Comparison of ENCODE assay signal across 21 cellular contexts in genomic region chr1:175881571-175881970, GRCh38.
A peak's percentile ranks its signal among the peaks of the same experiment; 100 is the strongest.
DNase-seq lines count a peak whose midpoint lies in the region; ATAC-seq, FAIRE-seq and TF ChIP-seq lines count a peak whose summit lies in the region.
"Had no signal": no experiment of that assay in that cellular context is flagged by ENCODE, and none has a peak within 500 bp of the region (broad histone marks: within the 10 kb centered on the region; RNA-seq: fewer than 3 reads in every experiment).

No MANE protein-coding gene starts in this region.

- no peaks in the 10 kb centered on the region for H3K36me3 ChIP-seq in BLaER1
- no peaks in the 10 kb centered on the region for H3K36me3 ChIP-seq in IMR-90 (ENCODE audit: control insufficient read depth, insufficient read depth, low read length)
- no peaks in the 10 kb centered on the region for H3K36me3 ChIP-seq in K562 (ENCODE audit: control insufficient read depth, insufficient read depth, low read length)
- H3K36me3 ChIP-seq: BE2C, Peyer's patch had no signal

- dilution Hi-C loops in IMR-90 (cut with HindIII; ENCODE audit: low sequenced_read_pairs, unreplicated experiment) = no loop called here

- ATAC-seq in IMR-90 (ENCODE audit: low read depth) = no peak
- ATAC-seq in K562 = 0 out of 3 replicates have a peak, but pooled peaks have one; percentile 18
- ATAC-seq in GM21390 (IDR thresholded peaks at IDR 0.05; ENCODE audit: unreplicated experiment) = no peak
- ATAC-seq: CD8-positive, alpha-beta T cell; Right ventricle myocardium inferior; T-cell had no signal

- H2AK9ac ChIP-seq in IMR-90 (replicated peaks; ENCODE audit: low read depth, low read length, poor library complexity) = no peak overlapping the region

- no peak overlapping the region for H3K27ac ChIP-seq in BLaER1
- H3K27ac ChIP-seq in IMR-90 (ENCODE audit: insufficient read depth, low read length) = no peak overlapping the region
- H3K27ac ChIP-seq in K562 (ENCODE audit: extremely low read depth, low read depth, low read length) = no peak overlapping the region
- H3K27ac ChIP-seq: Peyer's patch, SK-N-MC had no signal

- TF ChIP-seq POLR2A in IMR-90 (IDR thresholded peaks at IDR 0.05; ENCODE audit: low read depth, low read length) (no peak), K562 (conservative IDR thresholded peaks at IDR 0.05) (no peak)

- H3K79me2 ChIP-seq in K562 (ENCODE audit: control insufficient read depth, insufficient read depth, low read length) = no peaks in the 10 kb centered on the region

- H3K27me3 Mint-ChIP-seq in activated T-helper 2 cell treated with anti-CD3 and anti-CD28 coated beads, Interferon-gamma antibody, Interleukin-2, Interleukin-4, amounts not matched to agents 10 μg/mL and 5 μg/mL and 100 μg/mL, durations not matched to agents 14 hours and 24 hours and 36 hours (ENCODE audit: low read depth) = peaks cover 5% of the 10 kb centered on the region

- no peak for TF ChIP-seq EP300 in K562 (IDR thresholded peaks at IDR 0.05; ENCODE audit: low read length)

- H3K4me2 ChIP-seq in BLaER1 = peak overlapping the region; percentile 38
- H3K4me2 ChIP-seq in IMR-90 (ENCODE audit: low read depth, low read length) = no peak overlapping the region
- no peak overlapping the region for H3K4me2 ChIP-seq in K562 (ENCODE audit: insufficient read depth, low read length)

- H3K4me3 ChIP-seq in BLaER1 (no peak overlapping the region), IMR-90 (ENCODE audit: insufficient read depth, low read depth, low read length) (no peak overlapping the region), K562 (no peak overlapping the region)
- H3K4me3 ChIP-seq: Peyer's patch, SK-N-MC had no signal

- DNase-seq in IMR-90 = no peak
- no peak for DNase-seq in K562 (ENCODE audit: extremely low read depth in 1 of 4, low spot score in 3 of 4)
- DNase-seq in mesenteric fat pad (ENCODE audit: low spot score) = peak; percentile 55
- DNase-seq in activated T-helper 2 cell treated with anti-CD3 and anti-CD28 coated beads, Interferon-gamma antibody, Interleukin-2, Interleukin-4, amounts not matched to agents 10 μg/mL and 5 μg/mL and 100 μg/mL, durations not matched to agents 14 hours and 24 hours and 36 hours (ENCODE audit: low spot score) = no peak
- no peak for DNase-seq in urothelium cell line (ENCODE audit: low spot score)
- DNase-seq in NCI-H2107 (lab: John Stamatoyannopoulos, UW) = no peak
- DNase-seq: BE2C; CD8-positive, alpha-beta T cell; DMS79; H9; MV-4-11; NCI-H1694 treated with DMSO at 0.1 percent for 48 hours; NCI-H446; NK-92 treated with Interleukin-12 subunit alpha and Interleukin-12 subunit beta, amount 100 ng/mL, for 24 hours; Peyer's patch; T-cell had no signal

- H2AFZ ChIP-seq in IMR-90 (replicated peaks; ENCODE audit: low read length, poor library complexity) (no peak overlapping the region), K562 (ENCODE audit: low read depth, low read length) (no peak overlapping the region)

- H4K8ac ChIP-seq in IMR-90 (ENCODE audit: low read depth in 2 of 2, low read length in 2 of 2) = no peak overlapping the region

- H3K36me3 Mint-ChIP-seq in activated T-helper 2 cell treated with anti-CD3 and anti-CD28 coated beads, Interferon-gamma antibody, Interleukin-2, Interleukin-4, amounts not matched to agents 10 μg/mL and 5 μg/mL and 100 μg/mL, durations not matched to agents 14 hours and 24 hours and 36 hours (ENCODE audit: low read depth) = no peaks in the 10 kb centered on the region
- H3K36me3 Mint-ChIP-seq: CD8-positive, alpha-beta T cell; T-cell had no signal

- H2BK15ac ChIP-seq in IMR-90 (ENCODE audit: low read depth, low read length) = no peak overlapping the region

- TF ChIP-seq CTCF in IMR-90 (conservative IDR thresholded peaks at IDR 0.05; ENCODE audit: low read depth, low read length) (no peak), K562 (IDR thresholded peaks at IDR 0.05 in 2 of 3, conservative IDR thresholded peaks at IDR 0.05 in 1 of 3; ENCODE audit: insufficient read depth in 2 of 3, low read depth in 1 of 3, low read length in 3 of 3) (no peak)

- FAIRE-seq in K562 (lab: Jason Lieb, UNC) (no peak), urothelium cell line (lab: Jason Lieb, UNC) (no peak)
- FAIRE-seq: A204.1 had no signal

- H3K27me3 ChIP-seq in BLaER1 (no peaks in the 10 kb centered on the region), IMR-90 (ENCODE audit: control insufficient read depth, insufficient read depth, low read length) (no peaks in the 10 kb centered on the region; the same call in 1 of the 2 replicates), K562 (ENCODE audit: control insufficient read depth in 2 of 2, insufficient read depth in 2 of 2, low read length in 2 of 2) (peaks cover 13 to 58% of the 10 kb centered on the region in 2 experiments)
- H3K27me3 ChIP-seq: BE2C, Peyer's patch had no signal

- H3K4ac ChIP-seq in IMR-90 (ENCODE audit: low read depth, low read length) = no peak overlapping the region

- TF ChIP-seq RAD21 in IMR-90 (IDR thresholded peaks at IDR 0.05; ENCODE audit: low read length) (no peak), K562 (CRISPR knock-in tag; conservative IDR thresholded peaks at IDR 0.05 in 1 of 2, IDR thresholded peaks at IDR 0.05 in 1 of 2) (no peak)

- no peaks in the 10 kb centered on the region for H3K9me3 Mint-ChIP-seq in activated T-helper 2 cell treated with anti-CD3 and anti-CD28 coated beads, Interferon-gamma antibody, Interleukin-2, Interleukin-4, amounts not matched to agents 10 μg/mL and 5 μg/mL and 100 μg/mL, durations not matched to agents 14 hours and 24 hours and 36 hours
- H3K9me3 Mint-ChIP-seq: CD8-positive, alpha-beta T cell; H9; T-cell had no signal

- H3K4me1 ChIP-seq in BLaER1 (peaks cover 13% of the 10 kb centered on the region), IMR-90 (ENCODE audit: control insufficient read depth, insufficient read depth, low read length) (peaks cover 4% of the 10 kb centered on the region), K562 (replicated peaks in 1 of 2; ENCODE audit: control insufficient read depth in 2 of 2, insufficient read depth in 2 of 2, low read length in 2 of 2) (no peaks in the 10 kb centered on the region)
- H3K4me1 ChIP-seq: BE2C, Peyer's patch had no signal

- in situ Hi-C loops in IMR-90 (cut with MboI; ENCODE audit: low sequenced_read_pairs) (no loop called here), K562 (cut with MboI) (no loop called here)

- no peaks in the 10 kb centered on the region for H4K20me1 ChIP-seq in BLaER1
- no peaks in the 10 kb centered on the region for H4K20me1 ChIP-seq in IMR-90 (ENCODE audit: insufficient read depth, low read length)
- H4K20me1 ChIP-seq in K562 (replicated peaks; ENCODE audit: control insufficient read depth, insufficient read depth, low read length) = no peaks in the 10 kb centered on the region; the same call in 1 of the 2 replicates

- no peak overlapping the region for H2BK120ac ChIP-seq in IMR-90 (ENCODE audit: low read depth, low read length)

- H3K9me1 ChIP-seq in IMR-90 (ENCODE audit: insufficient read depth, low read length) (no peaks in the 10 kb centered on the region; the same call in 1 of the 2 replicates), K562 (ENCODE audit: control insufficient read depth, insufficient read depth, low read length) (no peaks in the 10 kb centered on the region)

- no peak overlapping the region for H3K27ac Mint-ChIP-seq in activated T-helper 2 cell treated with anti-CD3 and anti-CD28 coated beads, Interferon-gamma antibody, Interleukin-2, Interleukin-4, amounts not matched to agents 10 μg/mL and 5 μg/mL and 100 μg/mL, durations not matched to agents 14 hours and 24 hours and 36 hours
- H3K27ac Mint-ChIP-seq: CD8-positive, alpha-beta T cell; H9; T-cell had no signal

- no peak overlapping the region for H3K14ac ChIP-seq in IMR-90 (replicated peaks; ENCODE audit: low read depth, low read length)

- H3K4me3 Mint-ChIP-seq in activated T-helper 2 cell treated with anti-CD3 and anti-CD28 coated beads, Interferon-gamma antibody, Interleukin-2, Interleukin-4, amounts not matched to agents 10 μg/mL and 5 μg/mL and 100 μg/mL, durations not matched to agents 14 hours and 24 hours and 36 hours (ENCODE audit: low read depth) = no peak overlapping the region
- H3K4me3 Mint-ChIP-seq: CD8-positive, alpha-beta T cell; H9; T-cell had no signal

- H3K4me1 Mint-ChIP-seq in activated T-helper 2 cell treated with anti-CD3 and anti-CD28 coated beads, Interferon-gamma antibody, Interleukin-2, Interleukin-4, amounts not matched to agents 10 μg/mL and 5 μg/mL and 100 μg/mL, durations not matched to agents 14 hours and 24 hours and 36 hours (ENCODE audit: low read depth) = peaks cover 2% of the 10 kb centered on the region

- H3K56ac ChIP-seq in IMR-90 (ENCODE audit: extremely low read depth, insufficient read depth, low read length) = no peak overlapping the region

- BruUV-seq in IMR-90 (replicated peaks; lab: Mats Ljungman, UMichigan) = no TSS peak
- BruUV-seq in K562 (replicated peaks; lab: Mats Ljungman, UMichigan) = no TSS peak

- 100% methylated on average over 1 of the region's 4 CpGs; no CpG with 5 or more reads in 1 of the 2 experiments for WGBS in IMR-90 (ENCODE audit: extremely low coverage in 2 of 2, insufficient read length in 1 of 2), 2 experiments
- WGBS in K562 (ENCODE audit: insufficient coverage, low coverage, missing lambda C conversion rate) = 1% methylated on average over 4 of the region's 4 CpGs

- no peak overlapping the region for H2BK5ac ChIP-seq in IMR-90 (ENCODE audit: low read depth, low read length, poor library complexity, severe bottlenecking)

- H4K91ac ChIP-seq in IMR-90 (ENCODE audit: insufficient read depth, low read depth, low read length) = no peak overlapping the region

- 0 out of 2 replicates have a peak overlapping the region, but pooled peaks have one; percentile 15 for H3K23ac ChIP-seq in IMR-90 (ENCODE audit: low read depth, low read length)

- H3K79me1 ChIP-seq in IMR-90 (ENCODE audit: low read depth in 1 of 2, low read length in 2 of 2) = no peaks in the 10 kb centered on the region

- no peak overlapping the region for H2BK20ac ChIP-seq in IMR-90 (ENCODE audit: low read depth, low read length)

- intact Hi-C loops in IMR-90 (cut with micrococcal nuclease) (loop anchor here (10.0 kb wide), 1 partner anchor 727 kb away; no protein-coding TSS in a partner anchor), K562 (cut with micrococcal nuclease) (loop anchor here (10.0 kb wide), 1 partner anchor 397 kb away; no protein-coding TSS in a partner anchor)
- intact Hi-C loops in activated T-helper 2 cell treated with anti-CD3 and anti-CD28 coated beads, Interferon-gamma antibody, Interleukin-2, Interleukin-4, amounts not matched to agents 10 μg/mL and 5 μg/mL and 100 μg/mL, durations not matched to agents 14 hours and 24 hours and 36 hours (cut with micrococcal nuclease) = no loop called here

- no peak overlapping the region for H3K18ac ChIP-seq in IMR-90 (ENCODE audit: low read depth, low read length)

- H3K9ac ChIP-seq in BLaER1 (no peak overlapping the region), IMR-90 (ENCODE audit: low read depth, low read length) (no peak overlapping the region), K562 (ENCODE audit: insufficient read depth in 1 of 2, low read depth in 2 of 2, low read length in 2 of 2) (no peak overlapping the region)

- no peak overlapping the region for H4K5ac ChIP-seq in IMR-90 (ENCODE audit: low read depth, low read length)

- H3K9me3 ChIP-seq in BLaER1 = no peaks in the 10 kb centered on the region
- H3K9me3 ChIP-seq in IMR-90 (ENCODE audit: control insufficient read depth, insufficient read depth, low read length) = no peaks in the 10 kb centered on the region
- no peaks in the 10 kb centered on the region for H3K9me3 ChIP-seq in K562 (replicated peaks; ENCODE audit: control insufficient read depth, insufficient read depth, low read depth, low read length)
- H3K9me3 ChIP-seq: BE2C, Peyer's patch had no signal

- CTCF ChIA-PET in IMR-90 (lab: Yijun Ruan, JAX) (no interaction called here), K562 (lab: Yijun Ruan, JAX; ENCODE audit: low intra/inter-chr PET ratio) (no interaction called here)

- POLR2A ChIA-PET in IMR-90 (lab: Charles Lee; ENCODE audit: unreplicated experiment) = no interaction called here
- POLR2A ChIA-PET in K562 (lab: Yijun Ruan, JAX) = interaction anchor here (0.9 kb wide), 1 partner anchor 35 kb away, joined by 3 read pairs; no protein-coding TSS in a partner anchor

- H2AK5ac ChIP-seq in IMR-90 (ENCODE audit: low read depth, low read length) = no peak overlapping the region
